In genomic region chr13:45136741-45137500, GRCh38 we compare ENCODE assay signal across 1 cellular context.
TF ChIP-seq lines count a peak whose summit lies in the region.

No MANE protein-coding gene starts in this region.

TF ChIP-seq in H1, 55 proteins besides CTCF, POLR2A, EP300 and RAD21:
- TF ChIP-seq CHD1 (IDR thresholded peaks at IDR 0.05; ENCODE audit: low read depth, low read length) = no peak
- no peak for TF ChIP-seq HDAC2 (IDR thresholded peaks at IDR 0.05; ENCODE audit: borderline replicate concordance in 1 of 2, low read depth in 2 of 2, low read length in 2 of 2)
- TF ChIP-seq GTF2F1 (IDR thresholded peaks at IDR 0.05; ENCODE audit: borderline replicate concordance, low read depth, low read length) = no peak
- no peak for TF ChIP-seq KDM4A (IDR thresholded peaks at IDR 0.05; ENCODE audit: low read depth, low read length, severe bottlenecking)
- no peak for TF ChIP-seq EGR1 (IDR thresholded peaks at IDR 0.05; ENCODE audit: borderline replicate concordance, low read depth, low read length)
- no peak for TF ChIP-seq USF2 (IDR thresholded peaks at IDR 0.05; ENCODE audit: low read length)
- no peak for TF ChIP-seq TCF12 (IDR thresholded peaks at IDR 0.05; ENCODE audit: low read depth, low read length)
- TF ChIP-seq SIX5 (IDR thresholded peaks at IDR 0.05; ENCODE audit: low read depth, low read length) = no peak
- TF ChIP-seq SP2 (IDR thresholded peaks at IDR 0.05; ENCODE audit: low read length) = no peak
- TF ChIP-seq CHD7 (IDR thresholded peaks at IDR 0.05; ENCODE audit: insufficient replicate concordance, low read length) = no peak
- no peak for TF ChIP-seq GABPA (IDR thresholded peaks at IDR 0.05; ENCODE audit: borderline replicate concordance, insufficient read depth, low read length)
- TF ChIP-seq SIN3A (conservative IDR thresholded peaks at IDR 0.05 in 1 of 2, IDR thresholded peaks at IDR 0.05 in 1 of 2; ENCODE audit: low read depth in 1 of 2, low read length in 2 of 2) = no peak
- no peak for TF ChIP-seq RBBP5 (IDR thresholded peaks at IDR 0.05; ENCODE audit: borderline replicate concordance, low read depth, low read length)
- TF ChIP-seq BCL11A (IDR thresholded peaks at IDR 0.05; ENCODE audit: low read depth in 2 of 2, low read length in 2 of 2) = no peak
- no peak for TF ChIP-seq BACH1 (IDR thresholded peaks at IDR 0.05; ENCODE audit: low read length)
- TF ChIP-seq JUN (IDR thresholded peaks at IDR 0.05; ENCODE audit: low read depth, low read length) = no peak
- TF ChIP-seq PHF8 (conservative IDR thresholded peaks at IDR 0.05; ENCODE audit: low read depth, low read length) = no peak
- TF ChIP-seq CBX5 (IDR thresholded peaks at IDR 0.05; ENCODE audit: low read depth, low read length) = no peak
- no peak for TF ChIP-seq JUND (IDR thresholded peaks at IDR 0.05; ENCODE audit: low read length)
- no peak for TF ChIP-seq RNF2 (IDR thresholded peaks at IDR 0.05; ENCODE audit: borderline replicate concordance, low read depth, low read length, missing control alignments, poor library complexity, severe bottlenecking)
